ENCODE assay signal across 22 cellular contexts in the genomic region with DNA sequence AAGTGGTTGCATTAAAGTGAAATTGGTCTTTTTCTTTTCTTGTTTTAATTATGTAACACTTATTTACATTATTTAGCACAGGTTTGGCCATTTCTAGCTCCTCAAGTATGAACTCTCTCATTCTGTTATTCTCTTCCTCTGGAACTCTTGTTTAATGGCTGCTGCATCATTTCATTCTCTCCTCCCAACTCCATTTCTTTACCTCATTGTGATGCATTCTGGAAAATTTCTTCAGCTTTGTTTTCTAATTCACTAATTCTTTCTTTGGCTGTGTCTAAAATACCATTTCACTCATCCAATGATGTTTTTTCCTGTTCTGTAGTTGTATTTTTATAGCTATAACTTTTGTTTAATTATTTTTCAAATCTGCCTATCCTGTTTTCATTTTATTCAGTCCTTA. TPM values are rescaled to one million over a fixed set of nuclear protein-coding genes. Genes with fewer than 3 reads are reported as not detected.
DNase-seq lines count a peak whose midpoint lies in the region; ATAC-seq, FAIRE-seq and TF ChIP-seq lines count a peak whose summit lies in the region.
"Had no signal": no experiment of that assay in that cellular context is flagged by ENCODE, and none has a peak within 500 bp of the region (broad histone marks: within the 10 kb centered on the region; RNA-seq: fewer than 3 reads in every experiment).

No MANE protein-coding gene starts in this region.

- CTCF ChIA-PET in HepG2 (lab: Yijun Ruan, JAX; ENCODE audit: low intra/inter-chr PET ratio, low total read pairs) (no interaction called here), GM10248 (lab: Yijun Ruan, JAX) (interaction anchor here (0.8 to 13.7 kb wide), 13 partner anchors 9 to 123 kb away, joined by 3 to 187 read pairs (median 5); partner anchors contain the start of gene NMUR1)

- H4K20me1 ChIP-seq in HepG2 (ENCODE audit: insufficient read depth, low read length), result no peaks in the 10 kb centered on the region
- H4K20me1 ChIP-seq: BLaER1 had no signal

- H3K4me1 Mint-ChIP-seq in central memory CD8-positive, alpha-beta T cell, result peaks cover 53% of the 10 kb centered on the region
- peaks cover 50 to 51% of the 10 kb centered on the region in 2 donors for H3K4me1 Mint-ChIP-seq in natural killer cell treated with Interleukin-12 subunit alpha and Interleukin-12 subunit beta and Interleukin-15 and Interleukin-18, amount 100 ng/mL, for 72 hours (ENCODE audit: low read depth in 2 of 2)

- POLR2A ChIA-PET in HepG2 (lab: Yijun Ruan, JAX), result no interaction called here
- POLR2A ChIA-PET in GM10248 (lab: Yijun Ruan, JAX), result no interaction called here

- no peak for TF ChIP-seq POLR2A in HepG2 (IDR thresholded peaks at IDR 0.05; ENCODE audit: insufficient read depth in 1 of 2, low read depth in 2 of 2, low read length in 2 of 2)
- TF ChIP-seq POLR2A in right lobe of liver (IDR thresholded peaks at IDR 0.05), result no peak

- ATAC-seq in HepG2, result no peak
- no peak for ATAC-seq in right lobe of liver
- no peak for ATAC-seq in central memory CD8-positive, alpha-beta T cell (replicated peaks; ENCODE audit: extremely low read depth, poor library complexity, severe bottlenecking)
- ATAC-seq in natural killer cell treated with Interleukin-12 subunit alpha and Interleukin-12 subunit beta and Interleukin-15 and Interleukin-18, amount 100 ng/mL, for 72 hours, result no peak
- no peak for ATAC-seq in HG02588 (IDR thresholded peaks at IDR 0.05; ENCODE audit: unreplicated experiment)

- TF ChIP-seq EP300 in HepG2 (IDR thresholded peaks at IDR 0.05; ENCODE audit: low read depth in 2 of 2, low read length in 2 of 2), result no peak
- TF ChIP-seq EP300 in HepG2 (CRISPR knock-in tag; IDR thresholded peaks at IDR 0.05; ENCODE audit: borderline replicate concordance), result no peak

- H3K27ac Mint-ChIP-seq in central memory CD8-positive, alpha-beta T cell (ENCODE audit: low read depth), result no peak overlapping the region
- peak overlapping the region; percentile 79 to 98 for H3K27ac Mint-ChIP-seq in natural killer cell treated with Interleukin-12 subunit alpha and Interleukin-12 subunit beta and Interleukin-15 and Interleukin-18, amount 100 ng/mL, for 72 hours
- H3K27ac Mint-ChIP-seq: CD14-positive monocyte; CD4-positive, alpha-beta memory T cell; HFFc6 had no signal

- H3K4me1 ChIP-seq in HepG2 (ENCODE audit: insufficient read depth, low read length), result 0 out of 2 replicates have a peak, but pooled peaks cover 11% of the 10 kb centered on the region
- H3K4me1 ChIP-seq in right lobe of liver, result peaks cover 0 to 4% (median 0%) of the 10 kb centered on the region in 4 donors

- H2AFZ ChIP-seq in HepG2 (ENCODE audit: low read length), result no peak overlapping the region
- H2AFZ ChIP-seq: GM23248 had no signal

- BruUV-seq in HepG2 (replicated peaks; lab: Mats Ljungman, UMichigan), result no TSS peak

- DNase-seq in HepG2 (ENCODE audit: low spot score), result no peak
- DNase-seq in right lobe of liver, result no peak
- no peak for DNase-seq in central memory CD8-positive, alpha-beta T cell (ENCODE audit: low spot score in 2 of 2)
- no peak for DNase-seq in natural killer cell treated with Interleukin-12 subunit alpha and Interleukin-12 subunit beta and Interleukin-15 and Interleukin-18, amount 100 ng/mL, for 72 hours (ENCODE audit: low spot score)
- DNase-seq in GM10248 (ENCODE audit: extremely low spot score), result no peak
- DNase-seq in SK-N-DZ (ENCODE audit: low spot score), result no peak
- DNase-seq: 8988T; CD4-positive, alpha-beta memory T cell; DMS153; DMS79 treated with DMSO at 0.1 percent for 48 hours; GF-D8; GM23248; HCEC 1CT; HFFc6 had no signal

- no peak overlapping the region for H3K9ac ChIP-seq in HepG2 (ENCODE audit: insufficient read depth, low read depth, low read length)
- H3K9ac ChIP-seq: BLaER1, GM23248 had no signal

- peaks cover 5% of the 10 kb centered on the region for H3K36me3 Mint-ChIP-seq in central memory CD8-positive, alpha-beta T cell (ENCODE audit: insufficient read depth)
- peaks cover 14% of the 10 kb centered on the region for H3K36me3 Mint-ChIP-seq in natural killer cell treated with Interleukin-12 subunit alpha and Interleukin-12 subunit beta and Interleukin-15 and Interleukin-18, amount 100 ng/mL, for 72 hours

- H3K36me3 ChIP-seq in HepG2 (replicated peaks in 1 of 2; ENCODE audit: control insufficient read depth in 1 of 2, insufficient read depth in 2 of 2, low read length in 2 of 2) (no peaks in the 10 kb centered on the region), right lobe of liver (no peaks in the 10 kb centered on the region)
- H3K36me3 ChIP-seq: BLaER1 had no signal

- peak overlapping the region; percentile 49 for H3K4me3 Mint-ChIP-seq in central memory CD8-positive, alpha-beta T cell
- H3K4me3 Mint-ChIP-seq in natural killer cell treated with Interleukin-12 subunit alpha and Interleukin-12 subunit beta and Interleukin-15 and Interleukin-18, amount 100 ng/mL, for 72 hours, result no peak overlapping the region
- H3K4me3 Mint-ChIP-seq: CD4-positive, alpha-beta memory T cell; HFFc6 had no signal

- no peak for TF ChIP-seq CTCF in HepG2 (CRISPR knock-in tag; IDR thresholded peaks at IDR 0.05)
- no peak for TF ChIP-seq CTCF in right lobe of liver (IDR thresholded peaks at IDR 0.05)
- no peak for TF ChIP-seq CTCF in GM10248 (IDR thresholded peaks at IDR 0.05; ENCODE audit: control extremely low read depth, extremely low read depth, low read depth, missing control alignments)

- in situ Hi-C loops in HepG2 (cut with HindIII; ENCODE audit: extremely low pct_ligation_motif_present, low pct_unique_long_range_greater_than_20kb), result no loop called here

- H3K27ac ChIP-seq in HepG2 (ENCODE audit: extremely low read length, insufficient read depth, low read length), result no peak overlapping the region
- H3K27ac ChIP-seq in right lobe of liver, result no peak overlapping the region
- H3K27ac ChIP-seq: GM23248 had no signal

- H3K4me3 ChIP-seq in HepG2 (replicated peaks in 1 of 3; ENCODE audit: insufficient read depth in 1 of 3, low read depth in 2 of 3, low read length in 3 of 3) (no peak overlapping the region), right lobe of liver (no peak overlapping the region)
- H3K4me3 ChIP-seq: BLaER1, GM23248 had no signal

- no peak overlapping the region for H3K4me2 ChIP-seq in HepG2 (ENCODE audit: low read depth, low read length)

- H3K27me3 ChIP-seq in HepG2 (ENCODE audit: control insufficient read depth in 1 of 2, insufficient read depth in 2 of 2, low read length in 2 of 2), result peaks cover 0 to 4% of the 10 kb centered on the region in 2 experiments; a peak in 1 of 5 replicates
- no peaks in the 10 kb centered on the region for H3K27me3 ChIP-seq in right lobe of liver
- H3K27me3 ChIP-seq: BLaER1 had no signal

- intact Hi-C loops in HepG2 (cut with micrococcal nuclease; ENCODE audit: unreplicated experiment) (no loop called here), right lobe of liver (cut with DNase I) (no loop called here)

- H3K79me2 ChIP-seq in HepG2 (ENCODE audit: insufficient read depth, low read length), result no peaks in the 10 kb centered on the region

- H3K27me3 Mint-ChIP-seq in central memory CD8-positive, alpha-beta T cell, result no peaks in the 10 kb centered on the region
- H3K27me3 Mint-ChIP-seq in natural killer cell treated with Interleukin-12 subunit alpha and Interleukin-12 subunit beta and Interleukin-15 and Interleukin-18, amount 100 ng/mL, for 72 hours, result no peaks in the 10 kb centered on the region
- H3K27me3 Mint-ChIP-seq: CD4-positive, alpha-beta memory T cell had no signal

- H3K9me3 Mint-ChIP-seq in central memory CD8-positive, alpha-beta T cell, result peaks cover 12% of the 10 kb centered on the region
- peaks cover 11% of the 10 kb centered on the region for H3K9me3 Mint-ChIP-seq in natural killer cell treated with Interleukin-12 subunit alpha and Interleukin-12 subunit beta and Interleukin-15 and Interleukin-18, amount 100 ng/mL, for 72 hours

- no peak for FAIRE-seq in HepG2 (lab: Jason Lieb, UNC)
- FAIRE-seq: GM12891, GM19239, H54 had no signal

- no peak for TF ChIP-seq RAD21 in HepG2 (CRISPR knock-in tag; IDR thresholded peaks at IDR 0.05)

- peaks cover 12% of the 10 kb centered on the region for H3K9me3 ChIP-seq in HepG2 (ENCODE audit: low read length)
- H3K9me3 ChIP-seq in right lobe of liver, result no peaks in the 10 kb centered on the region

RNA-seq across cellular contexts. Expression of gene NMUR1, which starts 22.5 kb away (rescaled TPM):
- total RNA-seq in HepG2 (2016; rRNA removed; fragmentation: Illumina TruSeq; extraction: Trizol) (not detected in 2 replicates), right lobe of liver (under 1 TPM; 0.11 to 0.66 (median 0.36) TPM)
- not detected in 2 replicates for total RNA-seq in HepG2 (2016; cell fraction: cytosol; rRNA removed; fragmentation: Illumina TruSeq; extraction: Trizol; ENCODE audit: low read depth)
- total RNA-seq in HepG2 (2016; cell fraction: insoluble cytoplasmic fraction; rRNA removed; fragmentation: Illumina TruSeq; extraction: Trizol), result not detected in 2 replicates
- not detected in 2 replicates for total RNA-seq in HepG2 (2016; cell fraction: membrane; rRNA removed; fragmentation: Illumina TruSeq; extraction: Trizol)
- not detected in 2 replicates for total RNA-seq in HepG2 (2016; cell fraction: nucleus; rRNA removed; fragmentation: Illumina TruSeq; extraction: Trizol)
- polyA plus RNA-seq in HepG2 (2011; rRNA removed), result not detected in 2 replicates
- not detected in 2 replicates for polyA plus RNA-seq in HepG2 (2011; cell fraction: cytosol; rRNA removed)
- not detected in 2 replicates for polyA plus RNA-seq in HepG2 (2011; cell fraction: nucleus; rRNA removed)
- not detected in 2 replicates for polyA plus RNA-seq in HepG2 (2012)
- polyA plus RNA-seq in HepG2 (2016; cell fraction: cytosol; fragmentation: Illumina TruSeq; extraction: Trizol; ENCODE audit: low read depth), result not detected in 2 replicates
- polyA plus RNA-seq in HepG2 (2016; cell fraction: insoluble cytoplasmic fraction; fragmentation: Illumina TruSeq; extraction: Trizol; ENCODE audit: low read depth), result not detected in 2 replicates
- not detected in 2 replicates for polyA plus RNA-seq in HepG2 (2016; cell fraction: membrane; fragmentation: Illumina TruSeq; extraction: Trizol; ENCODE audit: low read depth)
- polyA plus RNA-seq in HepG2 (2016; cell fraction: nucleus; fragmentation: Illumina TruSeq; extraction: Trizol; ENCODE audit: insufficient read depth, low read depth), result not detected in 2 replicates
- not detected in 2 replicates for polyA minus RNA-seq in HepG2 (2011; rRNA and poly(A)+ RNA removed; ENCODE audit: low replicate concordance)
- polyA minus RNA-seq in HepG2 (2011; cell fraction: cytosol; rRNA and poly(A)+ RNA removed), result not detected in 2 replicates
- polyA minus RNA-seq in HepG2 (2011; cell fraction: nucleus; rRNA and poly(A)+ RNA removed), result not detected in 2 replicates
- total RNA-seq in natural killer cell treated with Interleukin-12 subunit alpha and Interleukin-12 subunit beta and Interleukin-15 and Interleukin-18, amount 100 ng/mL, for 72 hours, result 1 to 10 TPM; 3.1 to 3.4 TPM
- polyA plus RNA-seq in SK-N-DZ (2014; cell fraction: cytosol; rRNA removed), result not detected in 2 replicates
- not detected in 2 replicates for polyA plus RNA-seq in SK-N-DZ (2014; cell fraction: nucleus; rRNA removed)
- total RNA-seq: A673; CD4-positive, alpha-beta memory T cell; GM23248; HFFc6 had no signal
- polyA plus RNA-seq: AG04450, CD14-positive monocyte, GM23248 had no signal

RNA-seq across cellular contexts. Expression of gene TEX44, which starts 39.9 kb away (rescaled TPM):
- total RNA-seq in HepG2 (2016; rRNA removed; fragmentation: Illumina TruSeq; extraction: Trizol) (not detected in 2 replicates), right lobe of liver (not detected)
- total RNA-seq in HepG2 (2016; cell fraction: cytosol; rRNA removed; fragmentation: Illumina TruSeq; extraction: Trizol; ENCODE audit: low read depth), result not detected in 2 replicates
- not detected in 2 replicates for total RNA-seq in HepG2 (2016; cell fraction: insoluble cytoplasmic fraction; rRNA removed; fragmentation: Illumina TruSeq; extraction: Trizol)
- total RNA-seq in HepG2 (2016; cell fraction: membrane; rRNA removed; fragmentation: Illumina TruSeq; extraction: Trizol), result not detected in 2 replicates
- not detected in 2 replicates for total RNA-seq in HepG2 (2016; cell fraction: nucleus; rRNA removed; fragmentation: Illumina TruSeq; extraction: Trizol)
- polyA plus RNA-seq in HepG2 (2011; rRNA removed), result not detected in 2 replicates
- polyA plus RNA-seq in HepG2 (2011; cell fraction: cytosol; rRNA removed), result not detected in 2 replicates
- not detected in 2 replicates for polyA plus RNA-seq in HepG2 (2011; cell fraction: nucleus; rRNA removed)
- not detected in 2 replicates for polyA plus RNA-seq in HepG2 (2012)
- not detected in 2 replicates for polyA plus RNA-seq in HepG2 (2016; cell fraction: cytosol; fragmentation: Illumina TruSeq; extraction: Trizol; ENCODE audit: low read depth)
- polyA plus RNA-seq in HepG2 (2016; cell fraction: insoluble cytoplasmic fraction; fragmentation: Illumina TruSeq; extraction: Trizol; ENCODE audit: low read depth), result not detected in 2 replicates
- not detected in 2 replicates for polyA plus RNA-seq in HepG2 (2016; cell fraction: membrane; fragmentation: Illumina TruSeq; extraction: Trizol; ENCODE audit: low read depth)
- polyA plus RNA-seq in HepG2 (2016; cell fraction: nucleus; fragmentation: Illumina TruSeq; extraction: Trizol; ENCODE audit: insufficient read depth, low read depth), result not detected in 2 replicates
- not detected in 2 replicates for polyA minus RNA-seq in HepG2 (2011; rRNA and poly(A)+ RNA removed; ENCODE audit: low replicate concordance)
- not detected in 2 replicates for polyA minus RNA-seq in HepG2 (2011; cell fraction: cytosol; rRNA and poly(A)+ RNA removed)
- not detected in 2 replicates for polyA minus RNA-seq in HepG2 (2011; cell fraction: nucleus; rRNA and poly(A)+ RNA removed)
- total RNA-seq in natural killer cell treated with Interleukin-12 subunit alpha and Interleukin-12 subunit beta and Interleukin-15 and Interleukin-18, amount 100 ng/mL, for 72 hours, result not detected
- not detected in 2 replicates for polyA plus RNA-seq in SK-N-DZ (2014; cell fraction: cytosol; rRNA removed)
- not detected in 2 replicates for polyA plus RNA-seq in SK-N-DZ (2014; cell fraction: nucleus; rRNA removed)
- total RNA-seq: A673; CD4-positive, alpha-beta memory T cell; GM23248; HFFc6 had no signal
- polyA plus RNA-seq: AG04450; CD14-positive monocyte; CD4-positive, alpha-beta memory T cell; GM23248 had no signal
